Comparison of ENCODE assay signal across 24 cellular contexts in genomic region chr6:5701086-5701661, GRCh38.
"Had no signal": no experiment of that assay in that cellular context is flagged by ENCODE, and none has a peak within 500 bp of the region (broad histone marks: within the 10 kb centered on the region; RNA-seq: fewer than 3 reads in every experiment).

No MANE protein-coding gene starts in this region.

- H3K9me3 ChIP-seq: sigmoid colon, testis, uterus had no signal

- H3K4me1 ChIP-seq: testis, uterus had no signal

- H3K4me3 ChIP-seq: cardiac muscle cell, lung, sigmoid colon, testis, uterus had no signal

- H3K27ac ChIP-seq: cardiac muscle cell, sigmoid colon, testis, uterus, VCaP had no signal

- H3K36me3 ChIP-seq: cardiac muscle cell, sigmoid colon, uterus had no signal

- DNase-seq: activated CD4-positive, alpha-beta T cell treated with anti-CD3 and anti-CD28 coated beads for 1 hour; activated CD4-positive, alpha-beta T cell treated with anti-CD3 and anti-CD28 coated beads, Interleukin-2, amount 50 U/mL, for 1 hour; activated CD8-positive, alpha-beta T cell treated with anti-CD3 and anti-CD28 coated beads, Interleukin-2, amount 10 ng/mL, durations not matched to agents 7 days and 5 days; activated gamma-delta T cell; activated naive CD4-positive, alpha-beta T cell treated with anti-CD3 and anti-CD28 coated beads, Interleukin-2, amount 50 U/mL, for 16 hours; activated naive CD8-positive, alpha-beta T cell treated with anti-CD3 and anti-CD28 coated beads, Interleukin-2, amount 50 U/mL, for 24 hours; effector CD8-positive, alpha-beta T cell; glutamatergic neuron; hypothalamus; midbrain; nucleus accumbens; posterior cingulate gyrus; sigmoid colon; stimulated activated CD4-positive, alpha-beta T cell treated with anti-CD3 and anti-CD28 coated beads, Interleukin-2, amount 100 ng/mL, for 48 hours; stimulated activated CD8-positive, alpha-beta memory T cell treated with anti-CD3 and anti-CD28 coated beads, Interleukin-4, amount 100 ng/mL, for 48 hours; stimulated activated naive B cell treated with anti-CD40 and anti-IgM and Interleukin-4, amounts not matched to agents 10 μg/mL and 1 μg/mL and 100 μg/mL, for 72 hours; testis; trophoblast cell; uterus had no signal

- ATAC-seq: activated CD8-positive, alpha-beta T cell treated with anti-CD3 and anti-CD28 coated beads, Interleukin-2, amount 10 ng/mL, durations not matched to agents 7 days and 5 days; activated naive CD8-positive, alpha-beta T cell treated with anti-CD3 and anti-CD28 coated beads, Interleukin-2, amount 50 U/mL, for 24 hours; esophagus mucosa; natural killer cell treated with Interleukin-12 subunit alpha and Interleukin-12 subunit beta and Interleukin-15 and Interleukin-18, amount 100 ng/mL, for 72 hours; stimulated activated naive B cell treated with anti-CD40 and anti-IgM and Interleukin-4, amounts not matched to agents 10 μg/mL and 1 μg/mL and 100 μg/mL, for 72 hours had no signal

- H3K27me3 ChIP-seq: cardiac muscle cell, sigmoid colon, testis, uterus had no signal
